ENCODE assay signal across 1 cellular context in genomic region chr17:48646183-48647102, GRCh38.
TF ChIP-seq lines count a peak whose summit lies in the region.

No MANE protein-coding gene starts in this region.

TF ChIP-seq in HEK293, 187 proteins besides CTCF, POLR2A, EP300 and RAD21 (continued from another document and continues in another):
- TF ChIP-seq ZNF518A (tag by site-specific recombination; conservative IDR thresholded peaks at IDR 0.05; ENCODE audit: low read depth) (no peak), ZNF624 (tag by site-specific recombination; IDR thresholded peaks at IDR 0.05) (no peak), ZNF37A (tag by site-specific recombination; IDR thresholded peaks at IDR 0.05) (no peak), ZNF214 (tag by site-specific recombination; IDR thresholded peaks at IDR 0.05; ENCODE audit: borderline replicate concordance) (no peak), ZNF692 (tag by site-specific recombination; IDR thresholded peaks at IDR 0.05) (no peak; the same call in 1 of the 2 replicates), OVOL3 (tag by site-specific recombination; IDR thresholded peaks at IDR 0.05) (peak; percentile 37; the same call in 1 of the 2 replicates), GLIS1 (tag by site-specific recombination; IDR thresholded peaks at IDR 0.05) (peak; percentile 85; the same call in 1 of the 2 replicates), ZNF23 (tag by site-specific recombination; IDR thresholded peaks at IDR 0.05; ENCODE audit: borderline replicate concordance) (no peak), TCF7L2 (IDR thresholded peaks at IDR 0.05; ENCODE audit: borderline replicate concordance, low read depth, low read length) (peak; percentile 21; the same call in 1 of the 2 replicates), ZSCAN4 (tag by site-specific recombination; IDR thresholded peaks at IDR 0.05) (no peak), ZNF558 (tag by site-specific recombination; IDR thresholded peaks at IDR 0.05) (no peak), GLIS2 (tag by site-specific recombination; IDR thresholded peaks at IDR 0.05) (peak; percentile 86; the same call in 1 of the 2 replicates), ZFP3 (tag by site-specific recombination; IDR thresholded peaks at IDR 0.05; ENCODE audit: low read depth) (no peak), AEBP2 (tag by site-specific recombination; IDR thresholded peaks at IDR 0.05; ENCODE audit: borderline replicate concordance) (no peak), ZFP69B (tag by site-specific recombination; IDR thresholded peaks at IDR 0.05) (peak; percentile 41; the same call in 1 of the 2 replicates), ZNF513 (tag by site-specific recombination; IDR thresholded peaks at IDR 0.05) (peak; percentile 8; the same call in 1 of the 2 replicates), ZIC2 (tag by site-specific recombination; IDR thresholded peaks at IDR 0.05) (peak; percentile 80), SALL2 (tag by site-specific recombination; IDR thresholded peaks at IDR 0.05; ENCODE audit: borderline replicate concordance) (no peak), ZNF248 (tag by site-specific recombination; IDR thresholded peaks at IDR 0.05) (no peak), ZNF175 (tag by site-specific recombination; IDR thresholded peaks at IDR 0.05) (no peak), ZXDB (tag by site-specific recombination; IDR thresholded peaks at IDR 0.05) (peak; percentile 82), ZNF324 (tag by site-specific recombination; IDR thresholded peaks at IDR 0.05) (no peak), ZNF600 (tag by site-specific recombination; IDR thresholded peaks at IDR 0.05) (no peak), ZNF521 (tag by site-specific recombination; IDR thresholded peaks at IDR 0.05) (no peak), ZNF449 (tag by site-specific recombination; IDR thresholded peaks at IDR 0.05) (no peak; the same call in 1 of the 2 replicates), ZBTB44 (tag by site-specific recombination; IDR thresholded peaks at IDR 0.05) (no peak), ZFHX2 (tag by site-specific recombination; conservative IDR thresholded peaks at IDR 0.05) (peak; percentile 96), INSM2 (tag by site-specific recombination; IDR thresholded peaks at IDR 0.05) (0 out of 2 replicates have a peak, but pooled peaks have one; percentile 16), REPIN1 (tag by site-specific recombination; IDR thresholded peaks at IDR 0.05; ENCODE audit: low read depth) (no peak), PRDM2 (tag by site-specific recombination; IDR thresholded peaks at IDR 0.05; ENCODE audit: borderline replicate concordance) (0 out of 2 replicates have a peak, but pooled peaks have one; percentile 23), ZNF426 (tag by site-specific recombination; IDR thresholded peaks at IDR 0.05) (no peak)
